In the genomic region with DNA sequence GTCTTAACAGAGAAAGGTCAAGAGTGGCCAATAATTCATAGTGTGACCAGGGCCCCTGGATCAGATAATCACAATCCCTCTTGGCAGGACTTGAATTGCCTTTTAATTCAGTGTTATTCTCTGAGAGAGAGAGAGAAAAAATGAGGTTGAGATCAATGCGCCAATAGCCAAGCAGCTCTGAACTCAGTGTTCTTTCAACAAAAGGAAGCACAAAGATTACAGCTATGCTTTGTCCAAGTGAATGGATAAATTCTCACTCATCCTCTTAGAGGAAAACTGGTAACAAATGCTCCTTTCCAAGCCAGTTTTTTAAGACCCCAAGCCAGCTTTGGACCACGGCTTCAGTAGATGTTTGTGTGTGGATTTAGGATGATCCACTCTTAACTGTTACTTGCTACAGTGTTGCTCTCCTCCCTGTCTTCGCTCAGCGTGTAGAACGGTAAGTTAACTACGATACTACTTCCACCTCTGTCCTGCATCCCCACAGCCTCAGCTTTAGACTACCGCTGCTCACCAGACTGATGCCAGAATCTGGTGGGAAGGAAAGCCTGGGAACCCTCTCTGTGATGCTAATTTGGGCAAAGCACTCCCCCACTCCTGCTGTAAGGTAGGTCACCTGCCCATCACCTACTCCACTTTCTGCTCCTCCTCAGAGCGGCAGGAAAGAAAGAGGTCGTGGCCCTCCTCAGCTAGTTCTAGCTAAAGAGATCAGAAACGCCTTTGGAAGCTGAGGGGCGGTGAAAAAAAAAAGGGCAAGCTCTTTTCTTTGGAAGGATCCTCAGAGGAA, we compare ENCODE assay signal across 18 cellular contexts.
"Had no signal": no experiment of that assay in that cellular context is flagged by ENCODE, and none has a peak within 500 bp of the region (broad histone marks: within the 10 kb centered on the region; RNA-seq: fewer than 3 reads in every experiment).

No MANE protein-coding gene starts in this region.

- H3K79me2 ChIP-seq: hepatocyte, parathyroid adenoma had no signal

- H3K9me3 ChIP-seq: ascending aorta, colonic mucosa, left lung, spleen, tibial artery had no signal

- H3K4me2 ChIP-seq: hepatocyte had no signal

- H3K9me3 Mint-ChIP-seq: central memory CD8-positive, alpha-beta T cell had no signal

- H3K27ac ChIP-seq: ascending aorta, colonic mucosa, foreskin keratinocyte, hepatocyte, left lung, parathyroid adenoma, spleen, tibial artery had no signal

- H3K4me3 ChIP-seq: ascending aorta, colonic mucosa, hepatocyte, left lung, spleen, tibial artery had no signal

- H3K27me3 ChIP-seq: ascending aorta, colonic mucosa, hepatocyte, left lung, spleen, tibial artery had no signal

- H3K27me3 Mint-ChIP-seq: central memory CD8-positive, alpha-beta T cell had no signal

- H3K4me3 Mint-ChIP-seq: central memory CD8-positive, alpha-beta T cell had no signal

- H3K4me1 ChIP-seq: ascending aorta, colonic mucosa, foreskin keratinocyte, left lung, parathyroid adenoma, tibial artery had no signal

- H3K36me3 ChIP-seq: ascending aorta, colonic mucosa, left lung, spleen, tibial artery had no signal

- H3K9ac ChIP-seq: parathyroid adenoma had no signal

- ATAC-seq: activated CD4-positive, CD25-positive, alpha-beta regulatory T cell treated with anti-CD3 and anti-CD28 coated beads, Interleukin-2, amount 50 U/mL, for 24 hours; foreskin keratinocyte; left lung; stimulated activated naive CD8-positive, alpha-beta T cell treated with anti-CD3 and anti-CD28 coated beads, Interleukin-15, Interleukin-2, amounts not matched to agents 100 U/mL and 50 U/mL, for 24 hours had no signal

- H2AFZ ChIP-seq: hepatocyte, parathyroid adenoma had no signal

- DNase-seq: activated CD4-positive, alpha-beta T cell treated with anti-CD3 and anti-CD28 coated beads, Interleukin-2, amount 50 U/mL, for 1 hour; activated CD8-positive, alpha-beta memory T cell treated with anti-CD3 and anti-CD28 coated beads, Interleukin-2, amount 50 U/mL, for 4 hours; activated effector memory CD4-positive, alpha-beta T cell treated with anti-CD3 and anti-CD28 coated beads, Interleukin-2, amount 50 U/mL, for 16 hours; activated naive CD4-positive, alpha-beta T cell treated with anti-CD3 and anti-CD28 coated beads, Interleukin-2, amount 50 U/mL, for 16 hours; activated T-cell treated with anti-CD3 and anti-CD28 coated beads, Interleukin-2, amount 50 U/mL, for 48 hours; colonic mucosa; foreskin keratinocyte; left lung; mammary epithelial cell; spleen; stimulated activated naive CD8-positive, alpha-beta T cell treated with anti-CD3 and anti-CD28 coated beads, Interleukin-15, Interleukin-2, amounts not matched to agents 100 U/mL and 50 U/mL, for 24 hours; T1000; tibial artery had no signal
